In the genomic region with DNA sequence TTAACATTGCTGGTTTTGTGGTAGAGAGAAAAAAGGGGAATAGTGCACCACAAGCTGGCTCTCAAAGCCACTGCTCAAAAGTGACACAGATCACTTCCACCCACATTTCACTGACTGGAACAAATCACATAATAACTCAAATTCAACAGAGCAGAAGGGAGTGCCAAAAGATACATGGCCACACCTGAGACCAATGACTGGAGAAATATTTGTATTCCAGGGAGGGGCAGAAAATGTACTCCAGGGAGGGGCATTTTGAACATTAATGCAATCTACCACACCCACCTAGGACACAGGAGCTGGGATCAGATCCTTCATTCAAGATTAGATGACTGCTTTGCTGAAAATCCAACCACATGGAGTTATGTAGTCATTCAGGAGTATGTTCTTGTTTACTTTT, we compare ENCODE assay signal across 1 cellular context.
TF ChIP-seq lines count a peak whose summit lies in the region.

No MANE protein-coding gene starts in this region.

TF ChIP-seq in GM23338, 12 proteins besides CTCF, POLR2A, EP300 and RAD21:
- TF ChIP-seq NANOG (IDR thresholded peaks at IDR 0.05; ENCODE audit: borderline replicate concordance) = no peak
- no peak for TF ChIP-seq CREB1 (CRISPR knock-in tag; IDR thresholded peaks at IDR 0.05; ENCODE audit: low read depth)
- no peak for TF ChIP-seq EZH2 (IDR thresholded peaks at IDR 0.05; ENCODE audit: low read depth, unreplicated experiment)
- no peak for TF ChIP-seq STAT1 (IDR thresholded peaks at IDR 0.05; ENCODE audit: unreplicated experiment)
- no peak for TF ChIP-seq EZH2phosphoT487 (IDR thresholded peaks at IDR 0.05; ENCODE audit: unreplicated experiment)
- TF ChIP-seq ZNF331 (CRISPR knock-in tag; IDR thresholded peaks at IDR 0.05; ENCODE audit: low read depth) = no peak
- no peak for TF ChIP-seq ETS1 (IDR thresholded peaks at IDR 0.05)
- no peak for TF ChIP-seq POLR2AphosphoS5 (IDR thresholded peaks at IDR 0.05; ENCODE audit: low read depth)
TF ChIP-seq in GM23338: peak in this region for 0.
